1 cellular context compared by ENCODE assay signal in genomic region chr19:48554385-48555091, GRCh38.
TF ChIP-seq lines count a peak whose summit lies in the region.

No MANE protein-coding gene starts in this region.

TF ChIP-seq in HepG2, 621 proteins besides CTCF, POLR2A, EP300 and RAD21:
- TF ChIP-seq ZNF547 (CRISPR knock-in tag; IDR thresholded peaks at IDR 0.05) (no peak), NR1H2 (CRISPR knock-in tag; IDR thresholded peaks at IDR 0.05; ENCODE audit: borderline replicate concordance, low read depth) (no peak), DNMT1 (CRISPR knock-in tag; IDR thresholded peaks at IDR 0.05) (no peak), TBP (CRISPR knock-in tag; IDR thresholded peaks at IDR 0.05) (no peak), ZNF513 (CRISPR knock-in tag; conservative IDR thresholded peaks at IDR 0.05) (no peak), ZNF740 (CRISPR knock-in tag; IDR thresholded peaks at IDR 0.05) (no peak), TGIF2 (CRISPR knock-in tag; IDR thresholded peaks at IDR 0.05) (no peak), MAFG (CRISPR knock-in tag; IDR thresholded peaks at IDR 0.05) (no peak), ZNF777 (CRISPR knock-in tag; IDR thresholded peaks at IDR 0.05) (peak; percentile 2; the same call in 1 of the 2 replicates), ZNF768 (CRISPR knock-in tag; IDR thresholded peaks at IDR 0.05) (peak; percentile 99), WIZ (CRISPR knock-in tag; IDR thresholded peaks at IDR 0.05) (no peak), ZNF362 (CRISPR knock-in tag; IDR thresholded peaks at IDR 0.05; ENCODE audit: borderline replicate concordance) (0 out of 2 replicates have a peak, but pooled peaks have one; percentile 43), MXD4 (CRISPR knock-in tag; IDR thresholded peaks at IDR 0.05) (no peak), PRPF4 (IDR thresholded peaks at IDR 0.05; ENCODE audit: low read depth, low read length, poor library complexity, severe bottlenecking) (no peak), ZNF672 (CRISPR knock-in tag; IDR thresholded peaks at IDR 0.05) (no peak), ZMYM3 (CRISPR knock-in tag; IDR thresholded peaks at IDR 0.05) (peak; percentile 92), ETS1 (CRISPR knock-in tag; IDR thresholded peaks at IDR 0.05) (no peak), IRF2 (CRISPR knock-in tag; IDR thresholded peaks at IDR 0.05) (no peak), KDM1A (CRISPR knock-in tag; IDR thresholded peaks at IDR 0.05) (peak; percentile 75; the same call in 1 of the 2 replicates), NFYB (CRISPR knock-in tag; IDR thresholded peaks at IDR 0.05) (no peak)
- TF ChIP-seq, protein P1, sequence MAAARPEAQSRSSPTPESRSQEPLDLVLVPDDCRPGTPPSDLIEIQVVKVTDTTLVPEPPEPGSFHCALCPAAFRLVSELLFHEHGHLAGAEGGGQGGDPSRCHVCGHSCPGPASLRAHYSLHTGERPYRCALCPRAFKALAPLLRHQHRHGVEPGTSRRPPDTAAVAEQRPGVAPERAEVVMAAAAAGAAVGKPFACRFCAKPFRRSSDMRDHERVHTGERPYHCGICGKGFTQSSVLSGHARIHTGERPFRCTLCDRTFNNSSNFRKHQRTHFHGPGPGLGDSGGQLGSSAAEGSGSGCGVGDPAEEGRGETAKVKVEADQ (CRISPR knock-in tag; IDR thresholded peaks at IDR 0.05; ENCODE audit: borderline replicate concordance), result no peak
